8 cellular contexts compared by ENCODE assay signal in the genomic region with DNA sequence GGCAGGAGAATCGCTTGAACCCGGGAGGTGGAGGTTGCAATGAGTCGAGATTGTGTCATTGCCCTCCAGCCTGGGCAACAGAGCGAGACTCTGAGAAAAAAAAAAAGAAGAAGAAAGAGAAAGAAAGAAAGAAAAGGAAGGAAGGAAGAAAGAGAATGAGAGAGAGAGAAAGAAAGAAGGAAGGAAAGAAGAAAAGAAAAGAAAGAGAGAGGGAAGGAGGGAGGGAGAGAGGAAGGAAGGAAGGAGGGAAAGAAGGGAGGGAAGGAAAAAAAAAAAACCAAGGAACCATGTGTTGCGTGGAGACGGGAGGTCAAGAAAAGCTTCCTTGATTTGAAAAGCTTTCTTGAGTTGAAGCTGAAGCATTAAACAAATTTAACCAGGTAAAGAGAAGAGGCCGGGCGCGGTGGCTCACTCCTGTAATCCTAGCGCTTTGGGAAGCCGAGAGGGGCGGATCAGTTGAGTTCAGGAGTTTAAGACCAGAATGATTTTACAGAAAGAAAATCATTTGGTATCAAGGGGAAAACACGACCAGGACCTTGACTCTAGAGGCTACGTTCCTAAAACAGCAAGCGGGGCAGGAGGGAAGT.
DNase-seq lines count a peak whose midpoint lies in the region; ATAC-seq lines count a peak whose summit lies in the region.

No MANE protein-coding gene starts in this region.

- H3K4me3 ChIP-seq in BLaER1 treated with 17β-estradiol and CSF1 and Interleukin-3, amounts not matched to agents 10 nM and 100 nM = peak overlapping the region in 9 of 10 experiments; percentile 1 to 42 (median 24); a peak in 11 of 20 replicates
- H3K4me3 ChIP-seq in muscle layer of duodenum (ENCODE audit: low read depth in 1 of 2, low read length in 2 of 2) = peak overlapping the region; percentile 54 to 81

- DNase-seq in cerebellar cortex (ENCODE audit: low spot score) (peak; percentile 50), cortex of kidney (lab: John Stamatoyannopoulos, UW) (no peak), SKM-1 treated with dmso at 0.1 percent for 144 hours (lab: John Stamatoyannopoulos, UW; ENCODE audit: unreplicated experiment) (no peak), SKM-1 (lab: John Stamatoyannopoulos, UW; ENCODE audit: unreplicated experiment) (no peak)

- ATAC-seq in HG03066 (IDR thresholded peaks at IDR 0.05; ENCODE audit: low read depth, unreplicated experiment) (peak; percentile 5), GM21360 (IDR thresholded peaks at IDR 0.05; ENCODE audit: unreplicated experiment) (no peak)

- peaks cover 16 to 37% (median 30%) of the 10 kb centered on the region in 10 experiments for H3K4me1 ChIP-seq in BLaER1 treated with 17β-estradiol and CSF1 and Interleukin-3, amounts not matched to agents 10 nM and 100 nM
- peaks cover 4 to 9% of the 10 kb centered on the region in 2 donors for H3K4me1 ChIP-seq in muscle layer of duodenum (ENCODE audit: control insufficient read depth in 1 of 2, insufficient read depth in 2 of 2, low read length in 2 of 2)

- H3K27me3 ChIP-seq in BLaER1 treated with 17β-estradiol and CSF1 and Interleukin-3, amounts not matched to agents 10 nM and 100 nM = peaks cover 0 to 6% (median 0%) of the 10 kb centered on the region in 11 experiments; a peak in 5 of 22 replicates
- no peaks in the 10 kb centered on the region for H3K27me3 ChIP-seq in muscle layer of duodenum (ENCODE audit: low read depth, low read length)

- H3K9ac ChIP-seq in BLaER1 treated with 17β-estradiol and CSF1 and Interleukin-3, amounts not matched to agents 10 nM and 100 nM = 0 out of 22 replicates have a peak overlapping the region, but pooled peaks of 2 of the 11 experiments have one; percentile 3 to 37

- peaks cover 0 to 1% (median 0%) of the 10 kb centered on the region in 11 experiments; a peak in 1 of 22 replicates for H3K9me3 ChIP-seq in BLaER1 treated with 17β-estradiol and CSF1 and Interleukin-3, amounts not matched to agents 10 nM and 100 nM (replicated peaks in 1 of 11)
- no peaks in the 10 kb centered on the region for H3K9me3 ChIP-seq in muscle layer of duodenum (ENCODE audit: control insufficient read depth in 1 of 2, low read length in 2 of 2)

- peak overlapping the region; percentile 47 to 86 (median 69) for H3K4me2 ChIP-seq in BLaER1 treated with 17β-estradiol and CSF1 and Interleukin-3, amounts not matched to agents 10 nM and 100 nM

- H3K36me3 ChIP-seq in BLaER1 treated with 17β-estradiol and CSF1 and Interleukin-3, amounts not matched to agents 10 nM and 100 nM = no peaks in the 10 kb centered on the region
- H3K36me3 ChIP-seq in muscle layer of duodenum (ENCODE audit: control insufficient read depth in 1 of 2, insufficient read depth in 2 of 2, low read length in 2 of 2) = no peaks in the 10 kb centered on the region

- H3K27ac ChIP-seq in BLaER1 treated with 17β-estradiol and CSF1 and Interleukin-3, amounts not matched to agents 10 nM and 100 nM = no peak overlapping the region
- no peak overlapping the region for H3K27ac ChIP-seq in muscle layer of duodenum (ENCODE audit: low read length)

- no peaks in the 10 kb centered on the region for H4K20me1 ChIP-seq in BLaER1 treated with 17β-estradiol and CSF1 and Interleukin-3, amounts not matched to agents 10 nM and 100 nM
